ENCODE assay signal across 33 cellular contexts in genomic region chr6:43301081-43301870, GRCh38. TPM values are rescaled to one million over a fixed set of nuclear protein-coding genes. Genes with fewer than 3 reads are reported as not detected.
DNase-seq lines count a peak whose midpoint lies in the region; ATAC-seq, FAIRE-seq and TF ChIP-seq lines count a peak whose summit lies in the region.
"Had no signal": no experiment of that assay in that cellular context is flagged by ENCODE, and none has a peak within 500 bp of the region (broad histone marks: within the 10 kb centered on the region; RNA-seq: fewer than 3 reads in every experiment).

No MANE protein-coding gene starts in this region.

- WGBS in liver: 52% methylated on average over 15 of the region's 15 CpGs
- 94% methylated on average over 15 of the region's 15 CpGs for WGBS in HepG2 (ENCODE audit: low lambda C conversion rate)
- WGBS in GM23248 (ENCODE audit: low coverage in 1 of 2, low lambda C conversion rate in 2 of 2, missing lambda C conversion rate in 2 of 2), 2 experiments: 80 to 82% methylated on average over 15 of the region's 15 CpGs

- H3K36me3 ChIP-seq in liver (ENCODE audit: control insufficient read depth in 4 of 4, insufficient read depth in 3 of 4, low read depth in 1 of 4, low read length in 3 of 4) (peaks cover 5 to 19% (median 10%) of the 10 kb centered on the region in 4 donors), HepG2 (replicated peaks in 1 of 2; ENCODE audit: control insufficient read depth in 1 of 2, insufficient read depth in 2 of 2, low read length in 2 of 2) (no peaks in the 10 kb centered on the region; a peak in 1 of 5 replicates), GM23248 (ENCODE audit: low read depth) (no peaks in the 10 kb centered on the region)

- no peak overlapping the region for H3K27ac ChIP-seq in liver (ENCODE audit: low read depth in 1 of 2, low read length in 2 of 2)
- no peak overlapping the region for H3K27ac ChIP-seq in HepG2 (ENCODE audit: extremely low read length, insufficient read depth, low read length)
- H3K27ac ChIP-seq in GM23248: no peak overlapping the region
- H3K27ac ChIP-seq: C4-2B had no signal

- no peak for TF ChIP-seq POLR2A in HepG2 (IDR thresholded peaks at IDR 0.05; ENCODE audit: insufficient read depth in 1 of 2, low read depth in 2 of 2, low read length in 2 of 2)

- intact Hi-C loops in HepG2 (cut with micrococcal nuclease; ENCODE audit: unreplicated experiment): no loop called here

- in situ Hi-C loops in HepG2 (cut with HindIII; ENCODE audit: extremely low pct_ligation_motif_present, low pct_unique_long_range_greater_than_20kb) (no loop called here), GM23248 (cut with MboI) (no loop called here)

- no peak for FAIRE-seq in HepG2 (lab: Jason Lieb, UNC)
- FAIRE-seq: GM12892, GM18507 had no signal

- H3K27me3 ChIP-seq in liver (ENCODE audit: control insufficient read depth in 4 of 4, insufficient read depth in 4 of 4, low read length in 3 of 4) (no peaks in the 10 kb centered on the region), HepG2 (ENCODE audit: control insufficient read depth in 1 of 2, insufficient read depth in 2 of 2, low read length in 2 of 2) (no peaks in the 10 kb centered on the region), GM23248 (replicated peaks; ENCODE audit: insufficient read depth) (peaks cover 17% of the 10 kb centered on the region; the same call in 1 of the 2 replicates)

- no peak for DNase-seq in HepG2 (ENCODE audit: low spot score)
- DNase-seq in iPS-NIHi7 (ENCODE audit: extremely low spot score): peak; percentile 8
- peak; percentile 80 for DNase-seq in mesenteric fat pad (ENCODE audit: low spot score)
- DNase-seq in GM23248: no peak
- no peak for DNase-seq in NCI-H82 treated with DMSO at 0.1 percent for 48 hours (lab: John Stamatoyannopoulos, UW; ENCODE audit: unreplicated experiment)
- DNase-seq: AML-193; Calu3; CD8-positive, alpha-beta memory T cell; DMS153; HFFc6; IMR-90; Karpas-422; MV-4-11; NCI-H1105 treated with DMSO at 0.1 percent for 48 hours; NCI-H2029 treated with DMSO at 0.1 percent for 48 hours; NCI-H2171; NCI-H345; NCI-H524; NCI-H774; SHP77 had no signal

- H3K9ac ChIP-seq in liver (ENCODE audit: low read depth in 1 of 2, low read length in 2 of 2): peak overlapping the region; percentile 50 to 98
- H3K9ac ChIP-seq in HepG2 (ENCODE audit: insufficient read depth, low read depth, low read length): no peak overlapping the region
- H3K9ac ChIP-seq in GM23248: no peak overlapping the region

- CTCF ChIA-PET in HepG2 (lab: Yijun Ruan, JAX; ENCODE audit: low intra/inter-chr PET ratio, low total read pairs): no interaction called here

- no peak for TF ChIP-seq EP300 in HepG2 (IDR thresholded peaks at IDR 0.05; ENCODE audit: low read depth in 2 of 2, low read length in 2 of 2)
- TF ChIP-seq EP300 in HepG2 (CRISPR knock-in tag; IDR thresholded peaks at IDR 0.05; ENCODE audit: borderline replicate concordance): no peak

- H4K20me1 ChIP-seq in HepG2 (ENCODE audit: insufficient read depth, low read length) (no peaks in the 10 kb centered on the region), GM23248 (ENCODE audit: insufficient read depth) (no peaks in the 10 kb centered on the region)

- POLR2A ChIA-PET in HepG2 (lab: Yijun Ruan, JAX): interaction anchor here (2.3 kb wide), 1 partner anchor 10 kb away, joined by 13 read pairs; no protein-coding TSS in a partner anchor

- peaks cover 8 to 62% (median 46%) of the 10 kb centered on the region in 4 donors for H3K4me1 ChIP-seq in liver (ENCODE audit: control insufficient read depth in 4 of 4, insufficient read depth in 4 of 4, low read length in 3 of 4)
- peaks cover 40% of the 10 kb centered on the region for H3K4me1 ChIP-seq in HepG2 (ENCODE audit: insufficient read depth, low read length)
- no peaks in the 10 kb centered on the region for H3K4me1 ChIP-seq in GM23248 (ENCODE audit: insufficient read depth)

- H3F3A ChIP-seq in GM23248 (ENCODE audit: insufficient read depth): no peaks in the 10 kb centered on the region

- H3K9me2 ChIP-seq in GM23248 (ENCODE audit: insufficient read depth): no peaks in the 10 kb centered on the region

- no peak for ATAC-seq in HepG2
- ATAC-seq in esophagus mucosa: no peak
- no peak for ATAC-seq in HG02884 (IDR thresholded peaks at IDR 0.05; ENCODE audit: unreplicated experiment)
- ATAC-seq: Panc1 had no signal

- TF ChIP-seq RAD21 in liver (IDR thresholded peaks at IDR 0.05) (no peak), HepG2 (CRISPR knock-in tag; IDR thresholded peaks at IDR 0.05) (no peak)

- no TSS peak for BruUV-seq in HepG2 (replicated peaks; lab: Mats Ljungman, UMichigan)

- no peak overlapping the region for H2AFZ ChIP-seq in HepG2 (ENCODE audit: low read length)
- H2AFZ ChIP-seq in GM23248: no peak overlapping the region

- H3K4me2 ChIP-seq in HepG2 (ENCODE audit: low read depth, low read length): no peak overlapping the region
- H3K4me2 ChIP-seq in GM23248 (ENCODE audit: unreplicated experiment): no peak overlapping the region

- H3K9me3 ChIP-seq in liver (ENCODE audit: control insufficient read depth in 4 of 4, low read length in 3 of 4) (no peaks in the 10 kb centered on the region), HepG2 (ENCODE audit: low read length) (no peaks in the 10 kb centered on the region), GM23248 (ENCODE audit: low read depth) (no peaks in the 10 kb centered on the region)

- H3K4me3 ChIP-seq in liver (ENCODE audit: low read depth in 1 of 3, low read length in 3 of 3): peak overlapping the region; percentile 56 to 94 (median 76)
- no peak overlapping the region for H3K4me3 ChIP-seq in HepG2 (replicated peaks in 1 of 3; ENCODE audit: insufficient read depth in 1 of 3, low read depth in 2 of 3, low read length in 3 of 3)
- no peak overlapping the region for H3K4me3 ChIP-seq in GM23248

- TF ChIP-seq CTCF in liver (IDR thresholded peaks at IDR 0.05; ENCODE audit: low read depth, low read length, missing input control): no peak
- no peak for TF ChIP-seq CTCF in HepG2 (CRISPR knock-in tag; IDR thresholded peaks at IDR 0.05)

- H3K79me2 ChIP-seq in HepG2 (ENCODE audit: insufficient read depth, low read length): no peaks in the 10 kb centered on the region
- no peaks in the 10 kb centered on the region for H3K79me2 ChIP-seq in GM23248 (ENCODE audit: insufficient read depth)

RNA-seq across cellular contexts. Expression of gene SLC22A7, which starts 3.2 kb away (rescaled TPM):
- total RNA-seq in liver: 100 to 1,000 TPM; 143 to 495 TPM
- polyA plus RNA-seq in liver: 100 to 1,000 TPM; 172 to 284 TPM
- total RNA-seq in HepG2 (2016; rRNA removed; fragmentation: Illumina TruSeq; extraction: Trizol): 8.6 and 22.6 TPM in 2 replicates
- total RNA-seq in HepG2 (2016; cell fraction: cytosol; rRNA removed; fragmentation: Illumina TruSeq; extraction: Trizol; ENCODE audit: low read depth): 5.3 and 5.4 TPM in 2 replicates
- total RNA-seq in HepG2 (2016; cell fraction: insoluble cytoplasmic fraction; rRNA removed; fragmentation: Illumina TruSeq; extraction: Trizol): 8.5 and 22.3 TPM in 2 replicates
- total RNA-seq in HepG2 (2016; cell fraction: membrane; rRNA removed; fragmentation: Illumina TruSeq; extraction: Trizol): 9.0 and 9.1 TPM in 2 replicates
- 20.9 and 25.8 TPM in 2 replicates for total RNA-seq in HepG2 (2016; cell fraction: nucleus; rRNA removed; fragmentation: Illumina TruSeq; extraction: Trizol)
- 5.3 and 12.3 TPM in 2 replicates for polyA plus RNA-seq in HepG2 (2011; rRNA removed)
- 7.0 and 7.8 TPM in 2 replicates for polyA plus RNA-seq in HepG2 (2011; cell fraction: cytosol; rRNA removed)
- polyA plus RNA-seq in HepG2 (2011; cell fraction: nucleus; rRNA removed): 34.4 and 48.4 TPM in 2 replicates
- 18.9 and 34.7 TPM in 2 replicates for polyA plus RNA-seq in HepG2 (2012)
- polyA plus RNA-seq in HepG2 (2016; cell fraction: cytosol; fragmentation: Illumina TruSeq; extraction: Trizol; ENCODE audit: low read depth): 3.2 and 3.5 TPM in 2 replicates
- 5.5 and 6.2 TPM in 2 replicates for polyA plus RNA-seq in HepG2 (2016; cell fraction: insoluble cytoplasmic fraction; fragmentation: Illumina TruSeq; extraction: Trizol; ENCODE audit: low read depth)
- polyA plus RNA-seq in HepG2 (2016; cell fraction: membrane; fragmentation: Illumina TruSeq; extraction: Trizol; ENCODE audit: low read depth): 4.5 and 5.7 TPM in 2 replicates
- polyA plus RNA-seq in HepG2 (2016; cell fraction: nucleus; fragmentation: Illumina TruSeq; extraction: Trizol; ENCODE audit: insufficient read depth, low read depth): 39.6 and 40.3 TPM in 2 replicates
- polyA minus RNA-seq in HepG2 (2011; rRNA and poly(A)+ RNA removed; ENCODE audit: low replicate concordance): 22.0 TPM in 1 of 2 replicates, not detected in the other
- polyA minus RNA-seq in HepG2 (2011; cell fraction: cytosol; rRNA and poly(A)+ RNA removed): 3.6 and 5.1 TPM in 2 replicates
- 7.0 and 12.7 TPM in 2 replicates for polyA minus RNA-seq in HepG2 (2011; cell fraction: nucleus; rRNA and poly(A)+ RNA removed)
- not detected for total RNA-seq in mesenteric fat pad
- total RNA-seq in esophagus mucosa: not detected
- not detected in 2 replicates for total RNA-seq in GM23248 (2014; rRNA removed; shearing (Covaris generic))
- polyA plus RNA-seq in GM23248 (2016; fragmentation: Nextera tagmentation; extraction: Ambion mirVana): not detected in 2 replicates
- total RNA-seq: A172; Calu3; CD8-positive, alpha-beta memory T cell; G401; H4; HFFc6; HT1080; IMR-90; M059J had no signal
- polyA plus RNA-seq: AG04450; CD8-positive, alpha-beta memory T cell; IMR-90 had no signal

RNA-seq across cellular contexts. Expression of gene CRIP3, which starts 7.3 kb away (rescaled TPM):
- total RNA-seq in liver (1 to 10 TPM; 1.1 to 1.6 TPM), HepG2 (2016; rRNA removed; fragmentation: Illumina TruSeq; extraction: Trizol) (3.5 and 6.3 TPM in 2 replicates), mesenteric fat pad (0.58 TPM), esophagus mucosa (0.28 TPM)
- polyA plus RNA-seq in liver (1 to 10 TPM; 3.2 to 9.5 TPM), HepG2 (2011; rRNA removed) (9.3 and 14.2 TPM in 2 replicates), GM23248 (2016; fragmentation: Nextera tagmentation; extraction: Ambion mirVana) (0.39 TPM in 1 of 2 replicates, not detected in the other)
- total RNA-seq in HepG2 (2016; cell fraction: cytosol; rRNA removed; fragmentation: Illumina TruSeq; extraction: Trizol; ENCODE audit: low read depth): 2.7 and 2.9 TPM in 2 replicates
- total RNA-seq in HepG2 (2016; cell fraction: insoluble cytoplasmic fraction; rRNA removed; fragmentation: Illumina TruSeq; extraction: Trizol): 5.5 and 7.0 TPM in 2 replicates
- 1.7 and 2.6 TPM in 2 replicates for total RNA-seq in HepG2 (2016; cell fraction: membrane; rRNA removed; fragmentation: Illumina TruSeq; extraction: Trizol)
- total RNA-seq in HepG2 (2016; cell fraction: nucleus; rRNA removed; fragmentation: Illumina TruSeq; extraction: Trizol): 6.1 and 7.0 TPM in 2 replicates
- polyA plus RNA-seq in HepG2 (2011; cell fraction: cytosol; rRNA removed): 4.5 and 5.1 TPM in 2 replicates
- polyA plus RNA-seq in HepG2 (2011; cell fraction: nucleus; rRNA removed): 31.5 and 46.2 TPM in 2 replicates
- 12.7 and 16.4 TPM in 2 replicates for polyA plus RNA-seq in HepG2 (2012)
- polyA plus RNA-seq in HepG2 (2016; cell fraction: cytosol; fragmentation: Illumina TruSeq; extraction: Trizol; ENCODE audit: low read depth): 0.99 and 1.7 TPM in 2 replicates
- 4.1 and 5.4 TPM in 2 replicates for polyA plus RNA-seq in HepG2 (2016; cell fraction: insoluble cytoplasmic fraction; fragmentation: Illumina TruSeq; extraction: Trizol; ENCODE audit: low read depth)
- 1.9 and 2.3 TPM in 2 replicates for polyA plus RNA-seq in HepG2 (2016; cell fraction: membrane; fragmentation: Illumina TruSeq; extraction: Trizol; ENCODE audit: low read depth)
- 13.1 and 18.7 TPM in 2 replicates for polyA plus RNA-seq in HepG2 (2016; cell fraction: nucleus; fragmentation: Illumina TruSeq; extraction: Trizol; ENCODE audit: insufficient read depth, low read depth)
- 8.2 TPM in 1 of 2 replicates, not detected in the other for polyA minus RNA-seq in HepG2 (2011; rRNA and poly(A)+ RNA removed; ENCODE audit: low replicate concordance)
- 1.4 and 2.5 TPM in 2 replicates for polyA minus RNA-seq in HepG2 (2011; cell fraction: cytosol; rRNA and poly(A)+ RNA removed)
- 7.5 and 14.4 TPM in 2 replicates for polyA minus RNA-seq in HepG2 (2011; cell fraction: nucleus; rRNA and poly(A)+ RNA removed)
- not detected in 2 replicates for total RNA-seq in GM23248 (2014; rRNA removed; shearing (Covaris generic))
- total RNA-seq: A172, G401, H4, HFFc6, HT1080, IMR-90, M059J had no signal
- polyA plus RNA-seq: AG04450; CD8-positive, alpha-beta memory T cell; IMR-90 had no signal

RNA-seq across cellular contexts. Expression of gene TTBK1, which starts 58.0 kb away (rescaled TPM):
- 1 to 10 TPM in 1 of 2 donors, under 1 TPM in 1; 0.14 to 1.2 TPM for total RNA-seq in liver
- polyA plus RNA-seq in liver: under 1 TPM; 0.18 to 0.70 TPM
- 0.10 and 0.33 TPM in 2 replicates for total RNA-seq in HepG2 (2016; rRNA removed; fragmentation: Illumina TruSeq; extraction: Trizol)
- total RNA-seq in HepG2 (2016; cell fraction: cytosol; rRNA removed; fragmentation: Illumina TruSeq; extraction: Trizol; ENCODE audit: low read depth): 0.18 and 0.20 TPM in 2 replicates
- total RNA-seq in HepG2 (2016; cell fraction: insoluble cytoplasmic fraction; rRNA removed; fragmentation: Illumina TruSeq; extraction: Trizol): 0.13 and 0.32 TPM in 2 replicates
- 0.25 and 0.28 TPM in 2 replicates for total RNA-seq in HepG2 (2016; cell fraction: membrane; rRNA removed; fragmentation: Illumina TruSeq; extraction: Trizol)
- total RNA-seq in HepG2 (2016; cell fraction: nucleus; rRNA removed; fragmentation: Illumina TruSeq; extraction: Trizol): 0.47 TPM in 2 replicates
- polyA plus RNA-seq in HepG2 (2011; rRNA removed): 0.24 and 0.50 TPM in 2 replicates
- polyA plus RNA-seq in HepG2 (2011; cell fraction: cytosol; rRNA removed): 0.09 and 0.10 TPM in 2 replicates
- polyA plus RNA-seq in HepG2 (2011; cell fraction: nucleus; rRNA removed): 1.4 and 2.2 TPM in 2 replicates
- 0.53 and 0.62 TPM in 2 replicates for polyA plus RNA-seq in HepG2 (2012)
- not detected in 2 replicates for polyA plus RNA-seq in HepG2 (2016; cell fraction: cytosol; fragmentation: Illumina TruSeq; extraction: Trizol; ENCODE audit: low read depth)
- polyA plus RNA-seq in HepG2 (2016; cell fraction: insoluble cytoplasmic fraction; fragmentation: Illumina TruSeq; extraction: Trizol; ENCODE audit: low read depth): 0.19 TPM in 2 replicates
- polyA plus RNA-seq in HepG2 (2016; cell fraction: membrane; fragmentation: Illumina TruSeq; extraction: Trizol; ENCODE audit: low read depth): 0.06 and 0.07 TPM in 2 replicates
- polyA plus RNA-seq in HepG2 (2016; cell fraction: nucleus; fragmentation: Illumina TruSeq; extraction: Trizol; ENCODE audit: insufficient read depth, low read depth): 0.84 and 0.86 TPM in 2 replicates
- 1.2 TPM in 1 of 2 replicates, not detected in the other for polyA minus RNA-seq in HepG2 (2011; rRNA and poly(A)+ RNA removed; ENCODE audit: low replicate concordance)
- 0.18 and 0.49 TPM in 2 replicates for polyA minus RNA-seq in HepG2 (2011; cell fraction: cytosol; rRNA and poly(A)+ RNA removed)
- polyA minus RNA-seq in HepG2 (2011; cell fraction: nucleus; rRNA and poly(A)+ RNA removed): 1.4 and 1.7 TPM in 2 replicates
- 0.06 TPM for total RNA-seq in mesenteric fat pad
- not detected for total RNA-seq in esophagus mucosa
- total RNA-seq in GM23248 (2014; rRNA removed; shearing (Covaris generic)): not detected in 2 replicates
- polyA plus RNA-seq in GM23248 (2016; fragmentation: Nextera tagmentation; extraction: Ambion mirVana): not detected in 2 replicates
- total RNA-seq: A172, G401, H4, HFFc6, IMR-90 had no signal
- polyA plus RNA-seq: AG04450; CD8-positive, alpha-beta memory T cell had no signal

Comparison
In these comparisons a context has a peak if more than half of its experiments do, and no peak if none do; other contexts are left out.
1. H3K4me3 ChIP-seq: peak in liver (3 of 3); none in HepG2 (0 of 3) and GM23248 (single experiment).
2. H3K9ac ChIP-seq: peak in liver (2 of 2); none in HepG2 (single experiment) and GM23248 (single experiment).
3. DNase-seq: peak in iPS-NIHi7 (single experiment) and mesenteric fat pad (single experiment); none in HepG2 (single experiment), GM23248 (single experiment) and NCI-H82 treated with DMSO at 0.1 percent for 48 hours (single experiment).